In the genomic region with DNA sequence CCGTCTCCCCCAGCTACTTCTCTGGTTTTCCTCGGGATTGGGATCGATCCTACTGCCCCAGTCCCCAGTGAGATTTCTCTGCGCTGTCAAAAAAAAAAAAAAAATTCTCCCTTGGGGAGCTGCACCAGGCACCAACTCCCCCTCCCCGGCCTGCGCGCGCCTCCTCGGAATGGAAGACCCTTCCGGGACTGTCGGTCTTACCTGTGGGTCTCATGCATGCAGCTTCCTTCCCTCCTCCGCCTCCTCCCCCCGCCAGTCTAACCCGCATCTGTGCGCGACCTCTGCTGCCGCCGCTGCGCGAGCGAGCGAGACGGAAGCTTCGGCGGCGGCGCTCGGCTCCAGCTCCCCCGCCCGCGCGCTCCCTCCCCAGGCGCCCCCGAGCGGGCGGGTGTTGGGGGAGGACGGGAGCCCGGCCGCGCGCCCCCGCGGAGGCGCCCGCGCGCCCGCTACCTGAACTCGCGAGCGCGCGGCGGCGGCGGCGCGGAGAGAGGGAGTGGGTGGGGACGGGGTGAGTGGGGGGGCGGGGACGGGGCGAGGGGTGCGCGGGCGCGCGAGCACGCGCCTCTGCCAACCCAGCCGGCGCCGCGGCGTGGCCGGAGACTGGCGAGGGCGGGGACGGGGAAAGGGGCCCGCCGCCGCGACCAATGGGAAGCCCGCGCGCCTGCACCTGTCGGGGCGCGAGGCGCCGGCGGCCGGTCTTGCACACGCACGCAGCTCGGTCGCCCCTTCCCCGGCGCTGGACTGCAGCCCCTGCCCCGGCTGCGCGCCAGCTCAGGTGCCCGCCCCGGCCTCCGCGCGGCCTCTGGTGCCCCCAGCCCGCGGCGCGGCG, we compare ENCODE assay signal across 8 cellular contexts. TPM values are rescaled to one million over a fixed set of nuclear protein-coding genes. Genes with fewer than 3 reads are reported as not detected.
DNase-seq lines count a peak whose midpoint lies in the region; ATAC-seq, FAIRE-seq and TF ChIP-seq lines count a peak whose summit lies in the region.

TSS of gene SUSD4 (minus strand) at position 321 of the 829 bp plus-strand sequence. CDS start 751 bp downstream, outside the sequence.

- TF ChIP-seq CTCF in glutamatergic neuron (IDR thresholded peaks at IDR 0.05; ENCODE audit: partially characterized antibody, unreplicated experiment) (no peak), pancreas (IDR thresholded peaks at IDR 0.05) (no peak), thoracic aorta (IDR thresholded peaks at IDR 0.05) (no peak)

- intact Hi-C loops in pancreas (cut with DNase I) = no loop called here

- H3K9me3 ChIP-seq in pancreas = no peaks in the 10 kb centered on the region
- no peaks in the 10 kb centered on the region for H3K9me3 ChIP-seq in thoracic aorta

- 0 to 1% methylated on average over 31 to 111 of the region's 111 CpGs for WGBS in pancreas, 2 donors

- peaks cover 6% of the 10 kb centered on the region for H3K4me1 Mint-ChIP-seq in glutamatergic neuron (ENCODE audit: low read depth, unreplicated experiment)

- H3K27me3 Mint-ChIP-seq in glutamatergic neuron (ENCODE audit: unreplicated experiment) = peaks cover 14% of the 10 kb centered on the region

- peak; percentile 29 for DNase-seq in ELR (ENCODE audit: low read depth)
- peak; percentile 30 for DNase-seq in NOMO-1 treated with DMSO at 0.1 percent for 48 hours (lab: John Stamatoyannopoulos, UW; ENCODE audit: unreplicated experiment)
- peak; percentile 69 for DNase-seq in activated effector memory CD4-positive, alpha-beta T cell treated with Interleukin-2 at 50 U/mL for 16 hours
- peak; percentile 70 for DNase-seq in glutamatergic neuron
- DNase-seq in pancreas = peak; percentile 70 to 88 (median 78)
- DNase-seq in thoracic aorta (ENCODE audit: low spot score) = no peak

- H3K27ac ChIP-seq in pancreas (no peak within 1 kb of the TSS), thoracic aorta (no peak within 1 kb of the TSS)

- H3K4me1 ChIP-seq in pancreas (no peaks in the 10 kb centered on the region), thoracic aorta (ENCODE audit: control insufficient read depth in 1 of 2, low read depth in 2 of 2) (peaks cover 13 to 18% of the 10 kb centered on the region in 2 donors)

- no peak for FAIRE-seq in pancreas (lab: Jason Lieb, UNC)

- peaks cover 4% of the 10 kb centered on the region for H3K36me3 Mint-ChIP-seq in glutamatergic neuron (ENCODE audit: unreplicated experiment)

- peaks cover 1% of the 10 kb centered on the region for H3K9me3 Mint-ChIP-seq in glutamatergic neuron (ENCODE audit: unreplicated experiment)

- H3K27ac Mint-ChIP-seq in glutamatergic neuron (ENCODE audit: unreplicated experiment) = peak within 1 kb of the TSS; percentile 22

- H3K4me3 Mint-ChIP-seq in glutamatergic neuron (ENCODE audit: unreplicated experiment) = peak within 1 kb of the TSS; percentile 88

- H3K4me3 ChIP-seq in pancreas (peak within 1 kb of the TSS; percentile 33 to 53 (median 40)), thoracic aorta (peak within 1 kb of the TSS; percentile 73)

- H3K36me3 ChIP-seq in pancreas = no peaks in the 10 kb centered on the region
- no peaks in the 10 kb centered on the region for H3K36me3 ChIP-seq in thoracic aorta

- ATAC-seq in HG03460 (IDR thresholded peaks at IDR 0.05; ENCODE audit: unreplicated experiment) (peak; percentile 55), pancreas (peak; percentile 87 to 92 (median 89)), thoracic aorta (ENCODE audit: insufficient number of reproducible peaks, low FRiP score, low read depth) (no peak), HG02938 (IDR thresholded peaks at IDR 0.05; ENCODE audit: unreplicated experiment) (no peak)

- H3K27me3 ChIP-seq in pancreas = no peaks in the 10 kb centered on the region
- H3K27me3 ChIP-seq in thoracic aorta (replicated peaks; ENCODE audit: insufficient read depth) = no peaks in the 10 kb centered on the region

RNA-seq across cellular contexts. Expression of gene SUSD4, which starts in this region (rescaled TPM):
- total RNA-seq in glutamatergic neuron (ENCODE audit: unreplicated experiment) = 0.47 TPM
- 10 to 100 TPM in 2 of 6 donors, 1 to 10 TPM in 4; 4.1 to 13.2 (median 6.0) TPM for total RNA-seq in pancreas
- 10 to 100 TPM; 14.2 to 34.6 TPM for polyA plus RNA-seq in pancreas
- total RNA-seq in thoracic aorta = 1 to 10 TPM in 1 of 2 donors, not detected in 1; 1.6 TPM

Comparison
In these comparisons a context has a peak if more than half of its experiments do, and no peak if none do; other contexts are left out.
1. Peak in DNase-seq in glutamatergic neuron; RNA of the gene not detected or under 1 TPM.
2. ATAC-seq: peak in HG03460 (single experiment) and pancreas (4 of 4); none in thoracic aorta (single experiment) and HG02938 (single experiment).